ENCODE assay signal across 34 cellular contexts in the genomic region with DNA sequence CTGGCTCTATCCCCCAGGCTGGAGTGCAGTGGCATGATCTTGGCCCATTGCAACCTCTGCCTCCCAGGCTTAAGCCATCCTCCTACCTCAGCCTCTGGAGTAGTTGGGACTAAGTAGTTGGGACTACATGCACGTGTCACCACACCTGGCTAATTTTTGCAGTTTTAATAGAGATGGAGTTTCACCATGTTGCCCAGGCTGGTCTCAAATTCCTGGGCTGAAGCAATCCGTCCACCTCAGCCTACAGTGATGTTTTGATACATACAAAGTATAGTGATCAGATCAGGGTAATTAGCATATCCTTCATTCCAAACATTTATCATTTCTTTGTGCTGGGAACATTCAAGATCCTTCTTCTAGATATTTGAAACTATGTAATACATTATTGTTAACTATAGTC.
"Had no signal": no experiment of that assay in that cellular context is flagged by ENCODE, and none has a peak within 500 bp of the region (broad histone marks: within the 10 kb centered on the region; RNA-seq: fewer than 3 reads in every experiment).

No MANE protein-coding gene starts in this region.

- DNase-seq: Karpas-422, Kasumi-1, MG63, MM.1S, MV-4-11, NCI-H1048, NCI-H1092, NCI-H1092 treated with DMSO at 0.1 percent for 48 hours, NCI-H1105, NCI-H1105 treated with DMSO at 0.1 percent for 48 hours, NCI-H1417, NCI-H1417 treated with DMSO at 0.1 percent for 48 hours, NCI-H1436, NCI-H1436 treated with DMSO at 0.1 percent for 48 hours, NCI-H146, NCI-H1694, NCI-H1694 treated with DMSO at 0.1 percent for 48 hours, NCI-H187, NCI-H187 treated with DMSO at 0.1 percent for 48 hours, NCI-H1930, NCI-H2029, NCI-H2029 treated with DMSO at 0.1 percent for 48 hours, NCI-H2081, NCI-H2081 treated with DMSO at 0.1 percent for 48 hours, NCI-H2107, NCI-H2171, NCI-H2171 treated with DMSO at 0.1 percent for 48 hours, NCI-H2227 treated with DMSO at 0.1 percent for 48 hours, NCI-H226, NCI-H446, NCI-H446 treated with DMSO at 0.1 percent for 48 hours, NCI-H510A, NCI-H510A treated with DMSO at 0.1 percent for 48 hours had no signal

- H3K27ac ChIP-seq: KMS-11 had no signal

- H3K4me2 ChIP-seq: KMS-11 had no signal

- H3K9ac ChIP-seq: KMS-11 had no signal

- H3K27me3 ChIP-seq: MG63 had no signal

- H3K4me3 ChIP-seq: MG63 had no signal

- H3K36me3 ChIP-seq: MG63 had no signal
